ENCODE assay signal across 15 cellular contexts in genomic region chr12:1728824-1729223, GRCh38. TPM values are rescaled to one million over a fixed set of nuclear protein-coding genes. Genes with fewer than 3 reads are reported as not detected.
DNase-seq lines count a peak whose midpoint lies in the region; ATAC-seq, FAIRE-seq and TF ChIP-seq lines count a peak whose summit lies in the region.
"Had no signal": no experiment of that assay in that cellular context is flagged by ENCODE, and none has a peak within 500 bp of the region (broad histone marks: within the 10 kb centered on the region; RNA-seq: fewer than 3 reads in every experiment).

No MANE protein-coding gene starts in this region.

- H3K4me1 ChIP-seq in gastrocnemius medialis = peaks cover 3 to 30% of the 10 kb centered on the region in 2 donors
- H3K4me1 ChIP-seq: HAP-1 had no signal

- no peak overlapping the region for H3K27ac Mint-ChIP-seq in stimulated activated naive CD8-positive, alpha-beta T cell treated with anti-CD3 and anti-CD28 coated beads, Interleukin-15, amount 100 ng/mL, for 72 hours
- H3K27ac Mint-ChIP-seq: B cell; CD8-positive, alpha-beta T cell had no signal

- no peak for ATAC-seq in stimulated activated naive CD8-positive, alpha-beta T cell treated with anti-CD3 and anti-CD28 coated beads, Interleukin-15, amount 100 ng/mL, for 72 hours
- ATAC-seq in gastrocnemius medialis = no peak
- ATAC-seq: CD8-positive, alpha-beta T cell had no signal

- H3K27ac ChIP-seq in gastrocnemius medialis = no peak overlapping the region
- H3K27ac ChIP-seq: BLaER1 treated with 17β-estradiol and CSF1 and Interleukin-3, amounts not matched to agents 10 nM and 100 nM; GM23248 had no signal

- H3K4me3 Mint-ChIP-seq in stimulated activated naive CD8-positive, alpha-beta T cell treated with anti-CD3 and anti-CD28 coated beads, Interleukin-15, amount 100 ng/mL, for 72 hours = no peak overlapping the region
- H3K4me3 Mint-ChIP-seq: B cell; CD8-positive, alpha-beta T cell had no signal

- FAIRE-seq in frontal cortex (lab: Jason Lieb, UNC) = peak; percentile 23
- FAIRE-seq: GM12891 had no signal

- H3K9me3 ChIP-seq in gastrocnemius medialis = no peaks in the 10 kb centered on the region
- H3K9me3 ChIP-seq: HAP-1 had no signal

- TF ChIP-seq CTCF in gastrocnemius medialis (IDR thresholded peaks at IDR 0.05 in 4 of 5, conservative IDR thresholded peaks at IDR 0.05 in 1 of 5) = no peak

- in situ Hi-C loops in SK-MEL-5 (cut with HindIII; ENCODE audit: low pct_unique_long_range_greater_than_20kb, low sequenced_read_pairs) (no loop called here), gastrocnemius medialis (cut with MboI; ENCODE audit: low sequenced_read_pairs in 4 of 4) (no loop called here)

- peak; percentile 89 for DNase-seq in SK-MEL-5 (ENCODE audit: low read depth, low spot score)
- no peak for DNase-seq in frontal cortex (ENCODE audit: low spot score in 2 of 2)
- DNase-seq in pons (ENCODE audit: low spot score) = peak; percentile 73
- DNase-seq in NCI-H510A (lab: John Stamatoyannopoulos, UW) = no peak
- DNase-seq in stimulated activated naive CD8-positive, alpha-beta T cell treated with anti-CD3 and anti-CD28 coated beads, Interleukin-15, amount 100 ng/mL, for 72 hours = no peak
- no peak for DNase-seq in gastrocnemius medialis
- DNase-seq: CD8-positive, alpha-beta T cell; COR-L47; DMS 273 treated with DMSO at 0.1 percent for 48 hours; DMS53; GM23248 had no signal

- TF ChIP-seq POLR2A in gastrocnemius medialis (IDR thresholded peaks at IDR 0.05) = no peak

- no peaks in the 10 kb centered on the region for H3K36me3 ChIP-seq in gastrocnemius medialis
- H3K36me3 ChIP-seq: HAP-1 had no signal

- H3K4me1 Mint-ChIP-seq in stimulated activated naive CD8-positive, alpha-beta T cell treated with anti-CD3 and anti-CD28 coated beads, Interleukin-15, amount 100 ng/mL, for 72 hours = peaks cover 34% of the 10 kb centered on the region

- H3K9me3 Mint-ChIP-seq in stimulated activated naive CD8-positive, alpha-beta T cell treated with anti-CD3 and anti-CD28 coated beads, Interleukin-15, amount 100 ng/mL, for 72 hours = no peaks in the 10 kb centered on the region
- H3K9me3 Mint-ChIP-seq: CD8-positive, alpha-beta T cell had no signal

- no peak overlapping the region for H3K4me3 ChIP-seq in gastrocnemius medialis
- H3K4me3 ChIP-seq: BLaER1 treated with 17β-estradiol and CSF1 and Interleukin-3, amounts not matched to agents 10 nM and 100 nM; GM23248; HAP-1 had no signal

- H3K27me3 Mint-ChIP-seq in stimulated activated naive CD8-positive, alpha-beta T cell treated with anti-CD3 and anti-CD28 coated beads, Interleukin-15, amount 100 ng/mL, for 72 hours = no peaks in the 10 kb centered on the region
- H3K27me3 Mint-ChIP-seq: B cell had no signal

- intact Hi-C loops in gastrocnemius medialis (cut with DNase I; ENCODE audit: low total_unique reads) = no loop called here

- no peaks in the 10 kb centered on the region for H3K27me3 ChIP-seq in gastrocnemius medialis
- H3K27me3 ChIP-seq: BLaER1 treated with 17β-estradiol and CSF1 and Interleukin-3, amounts not matched to agents 10 nM and 100 nM had no signal

RNA-seq across cellular contexts. Expression of gene ADIPOR2, which starts 38.0 kb away (rescaled TPM):
- total RNA-seq in SK-MEL-5 (2014; rRNA removed; shearing (Covaris generic)) = 61.3 and 64.5 TPM in 2 replicates
- polyA plus RNA-seq in SK-MEL-5 (2015; cell fraction: cytosol; rRNA removed) = 73.7 and 91.9 TPM in 2 replicates
- 68.4 and 71.3 TPM in 2 replicates for polyA plus RNA-seq in SK-MEL-5 (2015; cell fraction: nucleus; rRNA removed)
- 23.2 TPM for total RNA-seq in frontal cortex
- 10 to 100 TPM; 18.9 to 47.4 (median 25.1) TPM for total RNA-seq in gastrocnemius medialis

Comparison
In these comparisons a context has a peak if more than half of its experiments do, and no peak if none do; other contexts are left out.
1. DNase-seq: peak in SK-MEL-5 (single experiment) and pons (single experiment); none in frontal cortex (0 of 2), NCI-H510A (single experiment), stimulated activated naive CD8-positive, alpha-beta T cell treated with anti-CD3 and anti-CD28 coated beads, Interleukin-15, amount 100 ng/mL, for 72 hours (0 of 2) and gastrocnemius medialis (0 of 2).